In genomic region chr13:99281811-99282263, GRCh38 we compare ENCODE assay signal across 8 cellular contexts. TPM values are rescaled to one million over a fixed set of nuclear protein-coding genes. Genes with fewer than 3 reads are reported as not detected.
DNase-seq lines count a peak whose midpoint lies in the region; ATAC-seq and TF ChIP-seq lines count a peak whose summit lies in the region.

No MANE protein-coding gene starts in this region.

- H3K27ac ChIP-seq in esophagus muscularis mucosa (replicated peaks in 1 of 4): peak overlapping the region; percentile 44 to 66 (median 60)

- no peak for TF ChIP-seq EP300 in esophagus muscularis mucosa (IDR thresholded peaks at IDR 0.05)

- WGBS in esophagus muscularis mucosa: 63% methylated on average over 5 of the region's 5 CpGs

- no peaks in the 10 kb centered on the region for H3K9me3 ChIP-seq in esophagus muscularis mucosa

- ATAC-seq in GM18868 (IDR thresholded peaks at IDR 0.05; ENCODE audit: unreplicated experiment): peak; percentile 71
- ATAC-seq in HG02943 (IDR thresholded peaks at IDR 0.05; ENCODE audit: low read depth, unreplicated experiment): peak; percentile 73

- H3K4me1 ChIP-seq in esophagus muscularis mucosa: peaks cover 23 to 47% (median 42%) of the 10 kb centered on the region in 4 donors

- no peaks in the 10 kb centered on the region for H3K36me3 ChIP-seq in esophagus muscularis mucosa

- intact Hi-C loops in esophagus muscularis mucosa (cut with DNase I): loop anchor here (5.0 kb wide), 1 partner anchor 40 kb away; no protein-coding TSS in a partner anchor

- no peak for TF ChIP-seq POLR2A in esophagus muscularis mucosa (IDR thresholded peaks at IDR 0.05; ENCODE audit: low read depth)

- no peak for TF ChIP-seq CTCF in esophagus muscularis mucosa (IDR thresholded peaks at IDR 0.05)

- no peaks in the 10 kb centered on the region for H3K27me3 ChIP-seq in esophagus muscularis mucosa

- DNase-seq in T-helper 1 cell: peak; percentile 20 to 66 (median 48)
- DNase-seq in esophagus muscularis mucosa (ENCODE audit: extremely low spot score): no peak
- peak; percentile 53 for DNase-seq in stimulated activated CD4-positive, alpha-beta T cell treated with anti-CD3 and anti-CD28 coated beads, Interleukin-4, amount 100 ng/mL, for 24 hours
- DNase-seq in NAMALWA (ENCODE audit: low spot score): no peak
- no peak for DNase-seq in D341Med (ENCODE audit: low spot score)
- DNase-seq in LoVo (ENCODE audit: low spot score): no peak

- H3K4me3 ChIP-seq in esophagus muscularis mucosa: no peak overlapping the region

RNA-seq across cellular contexts. Expression of gene GPR18, which starts 23.7 kb away (rescaled TPM):
- not detected for total RNA-seq in esophagus muscularis mucosa

RNA-seq across cellular contexts. Expression of gene GPR183, which starts 25.4 kb away (rescaled TPM):
- total RNA-seq in esophagus muscularis mucosa: 10 to 100 TPM; 11.9 to 32.1 (median 22.3) TPM

Comparison
In these comparisons a context has a peak if more than half of its experiments do, and no peak if none do; other contexts are left out.
1. DNase-seq: peak in T-helper 1 cell (5 of 5) and stimulated activated CD4-positive, alpha-beta T cell treated with anti-CD3 and anti-CD28 coated beads, Interleukin-4, amount 100 ng/mL, for 24 hours (single experiment); none in esophagus muscularis mucosa (single experiment), NAMALWA (single experiment), D341Med (single experiment) and LoVo (single experiment).